1 cellular context compared by ENCODE assay signal in genomic region chr16:88503771-88504488, GRCh38.
TF ChIP-seq lines count a peak whose summit lies in the region.

No MANE protein-coding gene starts in this region.

TF ChIP-seq in HepG2, 621 proteins besides CTCF, POLR2A, EP300 and RAD21 (continues in another document):
- TF ChIP-seq NONO (IDR thresholded peaks at IDR 0.05) (no peak), NONO (CRISPR knock-in tag; conservative IDR thresholded peaks at IDR 0.05) (0 out of 2 replicates have a peak, but pooled peaks have one; percentile 35), NFKBIZ (CRISPR knock-in tag; IDR thresholded peaks at IDR 0.05) (0 out of 2 replicates have a peak, but pooled peaks have one; percentile 3), ZNF713 (CRISPR knock-in tag; IDR thresholded peaks at IDR 0.05) (0 out of 2 replicates have a peak, but pooled peaks have one; percentile 20), ZNF24 (IDR thresholded peaks at IDR 0.05) (no peak), REL (CRISPR knock-in tag; conservative IDR thresholded peaks at IDR 0.05) (no peak), DRAP1 (CRISPR knock-in tag; IDR thresholded peaks at IDR 0.05) (0 out of 2 replicates have a peak, but pooled peaks have one; percentile 5), ZNF619 (CRISPR knock-in tag; IDR thresholded peaks at IDR 0.05) (no peak), ZNF367 (CRISPR knock-in tag; IDR thresholded peaks at IDR 0.05; ENCODE audit: borderline replicate concordance) (no peak), THAP9 (CRISPR knock-in tag; IDR thresholded peaks at IDR 0.05; ENCODE audit: borderline replicate concordance) (peak; percentile 38; the same call in 1 of the 2 replicates), KDM6A (CRISPR knock-in tag; IDR thresholded peaks at IDR 0.05; ENCODE audit: low read depth) (peak; percentile 65; the same call in 1 of the 2 replicates), SOX13 (IDR thresholded peaks at IDR 0.05) (no peak), SOX13 (CRISPR knock-in tag; conservative IDR thresholded peaks at IDR 0.05 in 1 of 2, IDR thresholded peaks at IDR 0.05 in 1 of 2) (peak in 1 of 2 experiments; percentile 65; a peak in 2 of 4 replicates), ZNF468 (CRISPR knock-in tag; IDR thresholded peaks at IDR 0.05) (no peak), ZSCAN25 (CRISPR knock-in tag; IDR thresholded peaks at IDR 0.05) (no peak; the same call in 1 of the 2 replicates), NFIB (CRISPR knock-in tag; IDR thresholded peaks at IDR 0.05; ENCODE audit: borderline replicate concordance) (no peak), FOXO1 (CRISPR knock-in tag; IDR thresholded peaks at IDR 0.05) (peak; percentile 72; the same call in 1 of the 2 replicates), KDM1A (CRISPR knock-in tag; IDR thresholded peaks at IDR 0.05) (peak; percentile 97), MYNN (CRISPR knock-in tag; IDR thresholded peaks at IDR 0.05; ENCODE audit: low read depth) (no peak), GATA4 (IDR thresholded peaks at IDR 0.05; ENCODE audit: borderline replicate concordance, low read depth) (peak; percentile 94), ZNF121 (CRISPR knock-in tag; IDR thresholded peaks at IDR 0.05) (peak; percentile 50), SETDB1 (CRISPR knock-in tag; IDR thresholded peaks at IDR 0.05; ENCODE audit: borderline replicate concordance) (0 out of 2 replicates have a peak, but pooled peaks have one; percentile 15), CHD2 (IDR thresholded peaks at IDR 0.05; ENCODE audit: low read depth, low read length) (no peak), NCOA2 (CRISPR knock-in tag; IDR thresholded peaks at IDR 0.05) (peak; percentile 59), TERF1 (CRISPR knock-in tag; IDR thresholded peaks at IDR 0.05) (0 out of 2 replicates have a peak, but pooled peaks have one; percentile 38), ELF4 (CRISPR knock-in tag; IDR thresholded peaks at IDR 0.05; ENCODE audit: borderline replicate concordance) (no peak), ZBTB39 (CRISPR knock-in tag; IDR thresholded peaks at IDR 0.05) (peak; percentile 76; the same call in 1 of the 2 replicates), ARID5B (CRISPR knock-in tag; IDR thresholded peaks at IDR 0.05) (peak; percentile 63), ZNF710 (CRISPR knock-in tag; IDR thresholded peaks at IDR 0.05; ENCODE audit: borderline replicate concordance) (peak; percentile 9; the same call in 1 of the 2 replicates), ZNF724P (CRISPR knock-in tag; IDR thresholded peaks at IDR 0.05; ENCODE audit: borderline replicate concordance) (0 out of 2 replicates have a peak, but pooled peaks have one; percentile 66), ZFX (CRISPR knock-in tag; IDR thresholded peaks at IDR 0.05; ENCODE audit: low read depth) (no peak), ZNF224 (CRISPR knock-in tag; IDR thresholded peaks at IDR 0.05) (no peak), RBFOX2 (IDR thresholded peaks at IDR 0.05; ENCODE audit: low read depth, low read length) (no peak), ZBTB33 (CRISPR knock-in tag; IDR thresholded peaks at IDR 0.05) (peak; percentile 65; the same call in 1 of the 2 replicates), ZNF547 (CRISPR knock-in tag; IDR thresholded peaks at IDR 0.05) (0 out of 2 replicates have a peak, but pooled peaks have one; percentile 21), GZF1 (CRISPR knock-in tag; IDR thresholded peaks at IDR 0.05) (no peak), SALL1 (CRISPR knock-in tag; IDR thresholded peaks at IDR 0.05) (peak; percentile 87), ZNF350 (CRISPR knock-in tag; IDR thresholded peaks at IDR 0.05; ENCODE audit: borderline replicate concordance, low read depth) (no peak), SRY (CRISPR knock-in tag; IDR thresholded peaks at IDR 0.05) (no peak), ZNF44 (CRISPR knock-in tag; IDR thresholded peaks at IDR 0.05) (0 out of 2 replicates have a peak, but pooled peaks have one; percentile 38), SNAI1 (CRISPR knock-in tag; IDR thresholded peaks at IDR 0.05; ENCODE audit: borderline replicate concordance) (0 out of 2 replicates have a peak, but pooled peaks have one; percentile 8)
- TF ChIP-seq, protein P1, sequence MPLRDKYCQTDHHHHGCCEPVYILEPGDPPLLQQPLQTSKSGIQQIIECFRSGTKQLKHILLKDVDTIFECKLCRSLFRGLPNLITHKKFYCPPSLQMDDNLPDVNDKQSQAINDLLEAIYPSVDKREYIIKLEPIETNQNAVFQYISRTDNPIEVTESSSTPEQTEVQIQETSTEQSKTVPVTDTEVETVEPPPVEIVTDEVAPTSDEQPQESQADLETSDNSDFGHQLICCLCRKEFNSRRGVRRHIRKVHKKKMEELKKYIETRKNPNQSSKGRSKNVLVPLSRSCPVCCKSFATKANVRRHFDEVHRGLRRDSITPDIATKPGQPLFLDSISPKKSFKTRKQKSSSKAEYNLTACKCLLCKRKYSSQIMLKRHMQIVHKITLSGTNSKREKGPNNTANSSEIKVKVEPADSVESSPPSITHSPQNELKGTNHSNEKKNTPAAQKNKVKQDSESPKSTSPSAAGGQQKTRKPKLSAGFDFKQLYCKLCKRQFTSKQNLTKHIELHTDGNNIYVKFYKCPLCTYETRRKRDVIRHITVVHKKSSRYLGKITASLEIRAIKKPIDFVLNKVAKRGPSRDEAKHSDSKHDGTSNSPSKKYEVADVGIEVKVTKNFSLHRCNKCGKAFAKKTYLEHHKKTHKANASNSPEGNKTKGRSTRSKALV (CRISPR knock-in tag; IDR thresholded peaks at IDR 0.05) = 0 out of 2 replicates have a peak, but pooled peaks have one; percentile 81
- TF ChIP-seq, protein P2, sequence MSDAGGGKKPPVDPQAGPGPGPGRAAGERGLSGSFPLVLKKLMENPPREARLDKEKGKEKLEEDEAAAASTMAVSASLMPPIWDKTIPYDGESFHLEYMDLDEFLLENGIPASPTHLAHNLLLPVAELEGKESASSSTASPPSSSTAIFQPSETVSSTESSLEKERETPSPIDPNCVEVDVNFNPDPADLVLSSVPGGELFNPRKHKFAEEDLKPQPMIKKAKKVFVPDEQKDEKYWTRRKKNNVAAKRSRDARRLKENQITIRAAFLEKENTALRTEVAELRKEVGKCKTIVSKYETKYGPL (CRISPR knock-in tag; IDR thresholded peaks at IDR 0.05) = 0 out of 2 replicates have a peak, but pooled peaks have one; percentile 15
- TF ChIP-seq, protein P3, sequence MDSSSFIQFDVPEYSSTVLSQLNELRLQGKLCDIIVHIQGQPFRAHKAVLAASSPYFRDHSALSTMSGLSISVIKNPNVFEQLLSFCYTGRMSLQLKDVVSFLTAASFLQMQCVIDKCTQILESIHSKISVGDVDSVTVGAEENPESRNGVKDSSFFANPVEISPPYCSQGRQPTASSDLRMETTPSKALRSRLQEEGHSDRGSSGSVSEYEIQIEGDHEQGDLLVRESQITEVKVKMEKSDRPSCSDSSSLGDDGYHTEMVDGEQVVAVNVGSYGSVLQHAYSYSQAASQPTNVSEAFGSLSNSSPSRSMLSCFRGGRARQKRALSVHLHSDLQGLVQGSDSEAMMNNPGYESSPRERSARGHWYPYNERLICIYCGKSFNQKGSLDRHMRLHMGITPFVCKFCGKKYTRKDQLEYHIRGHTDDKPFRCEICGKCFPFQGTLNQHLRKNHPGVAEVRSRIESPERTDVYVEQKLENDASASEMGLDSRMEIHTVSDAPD (CRISPR knock-in tag; IDR thresholded peaks at IDR 0.05) = no peak
